19 cellular contexts compared by ENCODE assay signal in genomic region chr16:89670496-89671431, GRCh38. TPM values are rescaled to one million over a fixed set of nuclear protein-coding genes. Genes with fewer than 3 reads are reported as not detected.
A peak's percentile ranks its signal among the peaks of the same experiment; 100 is the strongest.
DNase-seq lines count a peak whose midpoint lies in the region; ATAC-seq and TF ChIP-seq lines count a peak whose summit lies in the region.
"Had no signal": no experiment of that assay in that cellular context is flagged by ENCODE, and none has a peak within 500 bp of the region (broad histone marks: within the 10 kb centered on the region; RNA-seq: fewer than 3 reads in every experiment).

No MANE protein-coding gene starts in this region.

- H3K14ac ChIP-seq in neuronal stem cell (ENCODE audit: low read length): no peak overlapping the region

- no peak overlapping the region for H3K4me3 Mint-ChIP-seq in activated CD4-positive, alpha-beta T cell treated with anti-CD3 and anti-CD28 coated beads for 36 hours
- H3K4me3 Mint-ChIP-seq: neural crest cell had no signal

- no peaks in the 10 kb centered on the region for H3K9me3 Mint-ChIP-seq in activated CD4-positive, alpha-beta T cell treated with anti-CD3 and anti-CD28 coated beads for 36 hours (ENCODE audit: low read depth)

- no peak overlapping the region for H2BK120ac ChIP-seq in neuronal stem cell (ENCODE audit: low read depth, low read length)

- CTCF ChIA-PET in activated CD4-positive, alpha-beta T cell treated with anti-CD3 and anti-CD28 coated beads for 36 hours (lab: Charles Lee): interaction anchor here (0.6 to 0.9 kb wide), 3 partner anchors 16 to 421 kb away, joined by 3 to 5 read pairs (median 3); partner anchors contain the start of gene CDK10

- TF ChIP-seq CTCF in NB4 (IDR thresholded peaks at IDR 0.05; ENCODE audit: low read depth, low read length) (no peak), cardiac fibroblast (IDR thresholded peaks at IDR 0.05; ENCODE audit: low read depth, low read length) (no peak), osteoblast (IDR thresholded peaks at IDR 0.05; ENCODE audit: extremely low read depth, low read depth, low read length) (no peak)

- H3K23ac ChIP-seq in neuronal stem cell (ENCODE audit: low read depth, low read length, poor library complexity): no peak overlapping the region

- H3K9me3 ChIP-seq in osteoblast (ENCODE audit: low read depth, low read length) (no peaks in the 10 kb centered on the region), neuronal stem cell (replicated peaks in 1 of 2; ENCODE audit: control insufficient read depth in 2 of 2, insufficient read depth in 1 of 2, low read depth in 1 of 2, low read length in 2 of 2) (peaks cover 6 to 13% of the 10 kb centered on the region in 2 donors)
- H3K9me3 ChIP-seq: adrenal gland, left lung, tibial artery had no signal

- H3K4me2 ChIP-seq in osteoblast (ENCODE audit: insufficient read depth, low read length): no peak overlapping the region
- no peak overlapping the region for H3K4me2 ChIP-seq in neuronal stem cell (ENCODE audit: insufficient read depth, low read length, poor library complexity, severe bottlenecking)

- no peak overlapping the region for H2BK5ac ChIP-seq in neuronal stem cell (ENCODE audit: low read length)

- no CpG with 5 or more reads among the region's 10 CpGs for WGBS in neuronal stem cell (ENCODE audit: extremely low coverage in 2 of 2, insufficient read length in 2 of 2, insufficient replicate concordance in 1 of 2), 2 donors

- H3K4me1 ChIP-seq in osteoblast (ENCODE audit: insufficient read depth, low read length) (no peaks in the 10 kb centered on the region), neuronal stem cell (ENCODE audit: control insufficient read depth in 2 of 2, insufficient read depth in 1 of 2, low read depth in 1 of 2, low read length in 2 of 2) (no peaks in the 10 kb centered on the region)
- H3K4me1 ChIP-seq: adrenal gland, tibial artery had no signal

- no peaks in the 10 kb centered on the region for H3K79me1 ChIP-seq in neuronal stem cell (ENCODE audit: low read depth, low read length)

- H3K27ac ChIP-seq in osteoblast (ENCODE audit: low read depth, low read length) (no peak overlapping the region), neuronal stem cell (replicated peaks; ENCODE audit: low read length) (no peak overlapping the region)
- H3K27ac ChIP-seq: adrenal gland, HL-60, left lung, tibial artery had no signal

- H3K27me3 ChIP-seq in osteoblast (ENCODE audit: insufficient read depth, low read length) (no peaks in the 10 kb centered on the region), neuronal stem cell (ENCODE audit: control insufficient read depth in 3 of 3, insufficient read depth in 3 of 3, low read depth in 1 of 3, low read length in 3 of 3) (no peaks in the 10 kb centered on the region)
- H3K27me3 ChIP-seq: adrenal gland, heart right ventricle, left lung, tibial artery had no signal

- H2AFZ ChIP-seq in osteoblast (ENCODE audit: low read length) (peak overlapping the region; percentile 3), neuronal stem cell (ENCODE audit: low read length) (no peak overlapping the region)

- no peak overlapping the region for H3K18ac ChIP-seq in neuronal stem cell (ENCODE audit: low read length)

- H3K36me3 Mint-ChIP-seq in activated CD4-positive, alpha-beta T cell treated with anti-CD3 and anti-CD28 coated beads for 36 hours (ENCODE audit: low read depth): peaks cover 5% of the 10 kb centered on the region

- H3K4me1 Mint-ChIP-seq in activated CD4-positive, alpha-beta T cell treated with anti-CD3 and anti-CD28 coated beads for 36 hours: peaks cover 24% of the 10 kb centered on the region

- H4K91ac ChIP-seq in neuronal stem cell (ENCODE audit: low read depth, low read length, poor library complexity): no peak overlapping the region

- H3K27me3 Mint-ChIP-seq in activated CD4-positive, alpha-beta T cell treated with anti-CD3 and anti-CD28 coated beads for 36 hours: no peaks in the 10 kb centered on the region

- H3K27ac Mint-ChIP-seq in activated CD4-positive, alpha-beta T cell treated with anti-CD3 and anti-CD28 coated beads for 36 hours: no peak overlapping the region

- ATAC-seq in activated CD4-positive, alpha-beta T cell treated with anti-CD3 and anti-CD28 coated beads for 36 hours: peak; percentile 45
- ATAC-seq in Right ventricle myocardium inferior: no peak
- ATAC-seq: left lung had no signal

- no peak overlapping the region for H2AK5ac ChIP-seq in neuronal stem cell (ENCODE audit: low read depth, low read length)

- H3K36me3 ChIP-seq in osteoblast (ENCODE audit: insufficient read depth, low read length) (no peaks in the 10 kb centered on the region), neuronal stem cell (replicated peaks in 1 of 2; ENCODE audit: control insufficient read depth in 2 of 2, insufficient read depth in 2 of 2, low read length in 2 of 2) (peaks cover 14 to 33% of the 10 kb centered on the region in 2 donors)
- H3K36me3 ChIP-seq: adrenal gland, heart right ventricle, left lung had no signal

- no peak overlapping the region for H2BK12ac ChIP-seq in neuronal stem cell (ENCODE audit: low read length)

- no peak overlapping the region for H3K4ac ChIP-seq in neuronal stem cell (ENCODE audit: low read length)

- no peak overlapping the region for H4K8ac ChIP-seq in neuronal stem cell (ENCODE audit: low read depth, low read length)

- H3K4me3 ChIP-seq in NB4 (ENCODE audit: low read depth, low read length): no peak overlapping the region
- H3K4me3 ChIP-seq in cardiac fibroblast (replicated peaks in 1 of 2; ENCODE audit: low read depth in 2 of 2, low read length in 2 of 2): no peak overlapping the region
- no peak overlapping the region for H3K4me3 ChIP-seq in osteoblast (ENCODE audit: insufficient read depth, low read length)
- no peak overlapping the region for H3K4me3 ChIP-seq in neuronal stem cell (ENCODE audit: low read length in 2 of 2)
- H3K4me3 ChIP-seq: adrenal gland, heart right ventricle, left lung, tibial artery had no signal

- no peak for DNase-seq in activated CD4-positive, alpha-beta T cell treated with anti-CD3 and anti-CD28 coated beads for 36 hours
- no peak for DNase-seq in activated CD4-positive, alpha-beta T cell treated with anti-CD3 and anti-CD28 coated beads, Interleukin-2, amount 50 U/mL, for 1 hour
- peak; percentile 62 for DNase-seq in NB4 (ENCODE audit: low read depth)
- DNase-seq in cardiac fibroblast (ENCODE audit: low read depth in 2 of 2): peak; percentile 39 to 48
- peak; percentile 92 for DNase-seq in osteoblast (ENCODE audit: insufficient read length, low spot score, missing footprints)
- no peak for DNase-seq in SKM-1 (lab: John Stamatoyannopoulos, UW; ENCODE audit: unreplicated experiment)
- DNase-seq in Right ventricle myocardium inferior (ENCODE audit: missing footprints): no peak
- DNase-seq in neuronal stem cell (ENCODE audit: low spot score): no peak
- DNase-seq: activated CD8-positive, alpha-beta memory T cell treated with anti-CD3 and anti-CD28 coated beads, Interleukin-2, amount 50 U/mL, for 48 hours; adrenal gland; effector CD4-positive, alpha-beta T cell; heart right ventricle; NCI-H1105 treated with DMSO at 0.1 percent for 48 hours; NCI-H446 treated with DMSO at 0.1 percent for 48 hours; RPMI8226; tibial artery had no signal

- intact Hi-C loops in activated CD4-positive, alpha-beta T cell treated with anti-CD3 and anti-CD28 coated beads for 36 hours (cut with DNase I, micrococcal nuclease): no loop called here
- intact Hi-C loops in Right ventricle myocardium inferior (cut with DNase I): no loop called here

- POLR2A ChIA-PET in activated CD4-positive, alpha-beta T cell treated with anti-CD3 and anti-CD28 coated beads for 36 hours (lab: Charles Lee): interaction anchor here (0.6 kb wide), 1 partner anchor 29 kb away, joined by 7 read pairs; no protein-coding TSS in a partner anchor

- no peaks in the 10 kb centered on the region for H3K79me2 ChIP-seq in osteoblast (ENCODE audit: insufficient read depth, low read length)

- H2BK15ac ChIP-seq in neuronal stem cell (ENCODE audit: low read length): no peak overlapping the region

- no peaks in the 10 kb centered on the region for H4K20me1 ChIP-seq in osteoblast (ENCODE audit: insufficient read depth, low read length)

- no peak for TF ChIP-seq POLR2A in NB4 (IDR thresholded peaks at IDR 0.05; ENCODE audit: extremely low read depth, insufficient read length)

- H3K9ac ChIP-seq in neuronal stem cell (ENCODE audit: low read depth, low read length, poor library complexity): no peak overlapping the region

RNA-seq across cellular contexts. Expression of gene SPATA33, which starts 13.1 kb away (rescaled TPM):
- total RNA-seq in activated CD4-positive, alpha-beta T cell treated with anti-CD3 and anti-CD28 coated beads for 36 hours: 10 to 100 TPM in 1 of 2 experiments, 1 to 10 TPM in 1; 6.8 to 11.6 TPM
- 3.2 and 3.3 TPM in 2 replicates for total RNA-seq in osteoblast
- total RNA-seq in Right ventricle myocardium inferior: 1.6 TPM
- 28.9 TPM for polyA plus RNA-seq in neuronal stem cell (2013, experiment 1 of 2)
- polyA plus RNA-seq in neuronal stem cell (2013, experiment 2 of 2): 29.1 TPM

RNA-seq across cellular contexts. Expression of gene CHMP1A, which starts 13.3 kb away (rescaled TPM):
- 10 to 100 TPM; 37.9 to 67.3 TPM for total RNA-seq in activated CD4-positive, alpha-beta T cell treated with anti-CD3 and anti-CD28 coated beads for 36 hours
- total RNA-seq in osteoblast: 101 and 110 TPM in 2 replicates
- total RNA-seq in Right ventricle myocardium inferior: 40.6 TPM
- polyA plus RNA-seq in neuronal stem cell (2013, experiment 1 of 2): 44.9 TPM
- 44.1 TPM for polyA plus RNA-seq in neuronal stem cell (2013, experiment 2 of 2)

RNA-seq across cellular contexts. Expression of gene CDK10, which starts 15.7 kb away (rescaled TPM):
- total RNA-seq in activated CD4-positive, alpha-beta T cell treated with anti-CD3 and anti-CD28 coated beads for 36 hours: 10 to 100 TPM; 78.1 to 89.8 TPM
- total RNA-seq in osteoblast: 24.8 and 37.6 TPM in 2 replicates
- total RNA-seq in Right ventricle myocardium inferior: 21.9 TPM
- 59.5 TPM for polyA plus RNA-seq in neuronal stem cell (2013, experiment 1 of 2)
- 57.9 TPM for polyA plus RNA-seq in neuronal stem cell (2013, experiment 2 of 2)

RNA-seq across cellular contexts. Expression of gene SPATA2L, which starts 30.7 kb away (rescaled TPM):
- 1 to 10 TPM; 4.9 to 6.5 TPM for total RNA-seq in activated CD4-positive, alpha-beta T cell treated with anti-CD3 and anti-CD28 coated beads for 36 hours
- 12.1 and 14.8 TPM in 2 replicates for total RNA-seq in osteoblast
- total RNA-seq in Right ventricle myocardium inferior: 3.4 TPM
- polyA plus RNA-seq in neuronal stem cell (2013, experiment 1 of 2): 5.0 TPM
- 5.5 TPM for polyA plus RNA-seq in neuronal stem cell (2013, experiment 2 of 2)

RNA-seq across cellular contexts. Expression of gene VPS9D1, which starts 49.9 kb away (rescaled TPM):
- total RNA-seq in activated CD4-positive, alpha-beta T cell treated with anti-CD3 and anti-CD28 coated beads for 36 hours: 1 to 10 TPM; 2.0 to 2.6 TPM
- total RNA-seq in osteoblast: 13.3 and 14.5 TPM in 2 replicates
- total RNA-seq in Right ventricle myocardium inferior: 11.1 TPM
- polyA plus RNA-seq in neuronal stem cell (2013, experiment 1 of 2): 5.9 TPM
- polyA plus RNA-seq in neuronal stem cell (2013, experiment 2 of 2): 6.0 TPM

Comparison
In these comparisons a context has a peak if more than half of its experiments do, and no peak if none do; other contexts are left out.
1. DNase-seq: peak in NB4 (single experiment), cardiac fibroblast (2 of 2) and osteoblast (single experiment); none in activated CD4-positive, alpha-beta T cell treated with anti-CD3 and anti-CD28 coated beads for 36 hours (single experiment), activated CD4-positive, alpha-beta T cell treated with anti-CD3 and anti-CD28 coated beads, Interleukin-2, amount 50 U/mL, for 1 hour (single experiment), SKM-1 (single experiment), Right ventricle myocardium inferior (single experiment) and neuronal stem cell (single experiment).